In the genomic region with DNA sequence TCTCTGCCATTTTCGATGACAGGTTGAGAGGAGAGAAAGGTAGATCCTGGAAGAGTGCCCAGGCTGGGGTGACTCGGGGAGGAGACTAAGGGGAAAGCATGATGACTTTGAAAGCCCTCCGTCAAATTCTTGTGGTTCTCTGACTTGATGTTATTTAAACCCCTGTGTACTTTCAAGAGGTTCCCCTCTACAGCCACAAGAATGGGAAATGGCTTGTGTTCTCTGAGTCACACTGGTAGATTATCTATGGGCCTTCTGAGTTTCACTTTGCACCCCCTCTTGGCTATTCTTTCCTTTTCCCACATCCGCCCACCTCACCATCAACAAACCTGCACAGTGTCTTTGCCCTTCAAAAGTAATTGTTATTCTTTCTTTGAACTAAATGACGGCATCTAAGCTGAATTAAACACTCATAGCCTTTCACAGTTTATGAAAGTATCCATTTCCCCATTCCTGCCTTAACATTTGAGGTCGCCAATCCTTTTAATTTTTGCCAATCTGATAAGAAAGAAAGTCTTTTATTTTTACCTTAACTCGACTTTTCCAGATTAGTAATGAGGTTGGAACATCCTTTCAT, we compare ENCODE assay signal across 1 cellular context.
TF ChIP-seq lines count a peak whose summit lies in the region.

No MANE protein-coding gene starts in this region.

TF ChIP-seq in GM12878, 131 proteins besides CTCF, POLR2A, EP300 and RAD21 (continued from another document and continues in another):
- TF ChIP-seq, protein P1, sequence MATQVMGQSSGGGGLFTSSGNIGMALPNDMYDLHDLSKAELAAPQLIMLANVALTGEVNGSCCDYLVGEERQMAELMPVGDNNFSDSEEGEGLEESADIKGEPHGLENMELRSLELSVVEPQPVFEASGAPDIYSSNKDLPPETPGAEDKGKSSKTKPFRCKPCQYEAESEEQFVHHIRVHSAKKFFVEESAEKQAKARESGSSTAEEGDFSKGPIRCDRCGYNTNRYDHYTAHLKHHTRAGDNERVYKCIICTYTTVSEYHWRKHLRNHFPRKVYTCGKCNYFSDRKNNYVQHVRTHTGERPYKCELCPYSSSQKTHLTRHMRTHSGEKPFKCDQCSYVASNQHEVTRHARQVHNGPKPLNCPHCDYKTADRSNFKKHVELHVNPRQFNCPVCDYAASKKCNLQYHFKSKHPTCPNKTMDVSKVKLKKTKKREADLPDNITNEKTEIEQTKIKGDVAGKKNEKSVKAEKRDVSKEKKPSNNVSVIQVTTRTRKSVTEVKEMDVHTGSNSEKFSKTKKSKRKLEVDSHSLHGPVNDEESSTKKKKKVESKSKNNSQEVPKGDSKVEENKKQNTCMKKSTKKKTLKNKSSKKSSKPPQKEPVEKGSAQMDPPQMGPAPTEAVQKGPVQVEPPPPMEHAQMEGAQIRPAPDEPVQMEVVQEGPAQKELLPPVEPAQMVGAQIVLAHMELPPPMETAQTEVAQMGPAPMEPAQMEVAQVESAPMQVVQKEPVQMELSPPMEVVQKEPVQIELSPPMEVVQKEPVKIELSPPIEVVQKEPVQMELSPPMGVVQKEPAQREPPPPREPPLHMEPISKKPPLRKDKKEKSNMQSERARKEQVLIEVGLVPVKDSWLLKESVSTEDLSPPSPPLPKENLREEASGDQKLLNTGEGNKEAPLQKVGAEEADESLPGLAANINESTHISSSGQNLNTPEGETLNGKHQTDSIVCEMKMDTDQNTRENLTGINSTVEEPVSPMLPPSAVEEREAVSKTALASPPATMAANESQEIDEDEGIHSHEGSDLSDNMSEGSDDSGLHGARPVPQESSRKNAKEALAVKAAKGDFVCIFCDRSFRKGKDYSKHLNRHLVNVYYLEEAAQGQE (IDR thresholded peaks at IDR 0.05; ENCODE audit: low read depth, low read length): no peak
- TF ChIP-seq SPI1 (IDR thresholded peaks at IDR 0.05; ENCODE audit: borderline replicate concordance, insufficient read depth, low read depth, low read length) (peak; percentile 86), SMARCA5 (IDR thresholded peaks at IDR 0.05) (no peak), POU2F2 (IDR thresholded peaks at IDR 0.05; ENCODE audit: borderline replicate concordance, low read depth, low read length) (peak; percentile 83), CREB1 (IDR thresholded peaks at IDR 0.05; ENCODE audit: low read depth) (peak; percentile 58; the same call in 1 of the 2 replicates), NFXL1 (IDR thresholded peaks at IDR 0.05; ENCODE audit: borderline replicate concordance) (no peak), BMI1 (IDR thresholded peaks at IDR 0.05; ENCODE audit: borderline replicate concordance) (peak; percentile 81; the same call in 1 of the 2 replicates), RAD51 (IDR thresholded peaks at IDR 0.05) (peak; percentile 63; the same call in 1 of the 2 replicates), ATF7 (IDR thresholded peaks at IDR 0.05; ENCODE audit: low read depth) (peak; percentile 97), RBBP5 (conservative IDR thresholded peaks at IDR 0.05) (no peak), PML (IDR thresholded peaks at IDR 0.05; ENCODE audit: low read length) (0 out of 2 replicates have a peak, but pooled peaks have one; percentile 61), MTA2 (IDR thresholded peaks at IDR 0.05; ENCODE audit: low read depth) (peak; percentile 98), ZBED1 (IDR thresholded peaks at IDR 0.05; ENCODE audit: borderline replicate concordance) (peak; percentile 94), CBX5 (IDR thresholded peaks at IDR 0.05; ENCODE audit: low read depth) (peak; percentile 92; the same call in 1 of the 2 replicates), SMAD1 (IDR thresholded peaks at IDR 0.05; ENCODE audit: low read depth, partially characterized antibody) (peak; percentile 47), CREM (IDR thresholded peaks at IDR 0.05; ENCODE audit: low read depth) (peak; percentile 83), HDAC6 (IDR thresholded peaks at IDR 0.05; ENCODE audit: unreplicated experiment) (no peak), ZNF384 (IDR thresholded peaks at IDR 0.05; ENCODE audit: borderline replicate concordance, low read depth, low read length) (no peak)
- TF ChIP-seq, protein P2, sequence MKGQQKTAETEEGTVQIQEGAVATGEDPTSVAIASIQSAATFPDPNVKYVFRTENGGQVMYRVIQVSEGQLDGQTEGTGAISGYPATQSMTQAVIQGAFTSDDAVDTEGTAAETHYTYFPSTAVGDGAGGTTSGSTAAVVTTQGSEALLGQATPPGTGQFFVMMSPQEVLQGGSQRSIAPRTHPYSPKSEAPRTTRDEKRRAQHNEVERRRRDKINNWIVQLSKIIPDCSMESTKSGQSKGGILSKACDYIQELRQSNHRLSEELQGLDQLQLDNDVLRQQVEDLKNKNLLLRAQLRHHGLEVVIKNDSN (IDR thresholded peaks at IDR 0.05; ENCODE audit: borderline replicate concordance, extremely low read length, insufficient read depth, low read depth, low read length): no peak
- TF ChIP-seq, protein P3, sequence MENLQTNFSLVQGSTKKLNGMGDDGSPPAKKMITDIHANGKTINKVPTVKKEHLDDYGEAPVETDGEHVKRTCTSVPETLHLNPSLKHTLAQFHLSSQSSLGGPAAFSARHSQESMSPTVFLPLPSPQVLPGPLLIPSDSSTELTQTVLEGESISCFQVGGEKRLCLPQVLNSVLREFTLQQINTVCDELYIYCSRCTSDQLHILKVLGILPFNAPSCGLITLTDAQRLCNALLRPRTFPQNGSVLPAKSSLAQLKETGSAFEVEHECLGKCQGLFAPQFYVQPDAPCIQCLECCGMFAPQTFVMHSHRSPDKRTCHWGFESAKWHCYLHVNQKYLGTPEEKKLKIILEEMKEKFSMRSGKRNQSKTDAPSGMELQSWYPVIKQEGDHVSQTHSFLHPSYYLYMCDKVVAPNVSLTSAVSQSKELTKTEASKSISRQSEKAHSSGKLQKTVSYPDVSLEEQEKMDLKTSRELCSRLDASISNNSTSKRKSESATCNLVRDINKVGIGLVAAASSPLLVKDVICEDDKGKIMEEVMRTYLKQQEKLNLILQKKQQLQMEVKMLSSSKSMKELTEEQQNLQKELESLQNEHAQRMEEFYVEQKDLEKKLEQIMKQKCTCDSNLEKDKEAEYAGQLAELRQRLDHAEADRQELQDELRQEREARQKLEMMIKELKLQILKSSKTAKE (IDR thresholded peaks at IDR 0.05; ENCODE audit: low read depth, poor library complexity, severe bottlenecking): peak; percentile 92
- TF ChIP-seq, protein P4, sequence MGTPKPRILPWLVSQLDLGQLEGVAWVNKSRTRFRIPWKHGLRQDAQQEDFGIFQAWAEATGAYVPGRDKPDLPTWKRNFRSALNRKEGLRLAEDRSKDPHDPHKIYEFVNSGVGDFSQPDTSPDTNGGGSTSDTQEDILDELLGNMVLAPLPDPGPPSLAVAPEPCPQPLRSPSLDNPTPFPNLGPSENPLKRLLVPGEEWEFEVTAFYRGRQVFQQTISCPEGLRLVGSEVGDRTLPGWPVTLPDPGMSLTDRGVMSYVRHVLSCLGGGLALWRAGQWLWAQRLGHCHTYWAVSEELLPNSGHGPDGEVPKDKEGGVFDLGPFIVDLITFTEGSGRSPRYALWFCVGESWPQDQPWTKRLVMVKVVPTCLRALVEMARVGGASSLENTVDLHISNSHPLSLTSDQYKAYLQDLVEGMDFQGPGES (IDR thresholded peaks at IDR 0.05): no peak
- TF ChIP-seq, protein P5, sequence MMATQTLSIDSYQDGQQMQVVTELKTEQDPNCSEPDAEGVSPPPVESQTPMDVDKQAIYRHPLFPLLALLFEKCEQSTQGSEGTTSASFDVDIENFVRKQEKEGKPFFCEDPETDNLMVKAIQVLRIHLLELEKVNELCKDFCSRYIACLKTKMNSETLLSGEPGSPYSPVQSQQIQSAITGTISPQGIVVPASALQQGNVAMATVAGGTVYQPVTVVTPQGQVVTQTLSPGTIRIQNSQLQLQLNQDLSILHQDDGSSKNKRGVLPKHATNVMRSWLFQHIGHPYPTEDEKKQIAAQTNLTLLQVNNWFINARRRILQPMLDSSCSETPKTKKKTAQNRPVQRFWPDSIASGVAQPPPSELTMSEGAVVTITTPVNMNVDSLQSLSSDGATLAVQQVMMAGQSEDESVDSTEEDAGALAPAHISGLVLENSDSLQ (IDR thresholded peaks at IDR 0.05): no peak
- TF ChIP-seq, protein P6, sequence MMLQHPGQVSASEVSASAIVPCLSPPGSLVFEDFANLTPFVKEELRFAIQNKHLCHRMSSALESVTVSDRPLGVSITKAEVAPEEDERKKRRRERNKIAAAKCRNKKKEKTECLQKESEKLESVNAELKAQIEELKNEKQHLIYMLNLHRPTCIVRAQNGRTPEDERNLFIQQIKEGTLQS (IDR thresholded peaks at IDR 0.05; ENCODE audit: borderline replicate concordance, extremely low read depth, low read depth, low read length): no peak
- TF ChIP-seq, protein P7, sequence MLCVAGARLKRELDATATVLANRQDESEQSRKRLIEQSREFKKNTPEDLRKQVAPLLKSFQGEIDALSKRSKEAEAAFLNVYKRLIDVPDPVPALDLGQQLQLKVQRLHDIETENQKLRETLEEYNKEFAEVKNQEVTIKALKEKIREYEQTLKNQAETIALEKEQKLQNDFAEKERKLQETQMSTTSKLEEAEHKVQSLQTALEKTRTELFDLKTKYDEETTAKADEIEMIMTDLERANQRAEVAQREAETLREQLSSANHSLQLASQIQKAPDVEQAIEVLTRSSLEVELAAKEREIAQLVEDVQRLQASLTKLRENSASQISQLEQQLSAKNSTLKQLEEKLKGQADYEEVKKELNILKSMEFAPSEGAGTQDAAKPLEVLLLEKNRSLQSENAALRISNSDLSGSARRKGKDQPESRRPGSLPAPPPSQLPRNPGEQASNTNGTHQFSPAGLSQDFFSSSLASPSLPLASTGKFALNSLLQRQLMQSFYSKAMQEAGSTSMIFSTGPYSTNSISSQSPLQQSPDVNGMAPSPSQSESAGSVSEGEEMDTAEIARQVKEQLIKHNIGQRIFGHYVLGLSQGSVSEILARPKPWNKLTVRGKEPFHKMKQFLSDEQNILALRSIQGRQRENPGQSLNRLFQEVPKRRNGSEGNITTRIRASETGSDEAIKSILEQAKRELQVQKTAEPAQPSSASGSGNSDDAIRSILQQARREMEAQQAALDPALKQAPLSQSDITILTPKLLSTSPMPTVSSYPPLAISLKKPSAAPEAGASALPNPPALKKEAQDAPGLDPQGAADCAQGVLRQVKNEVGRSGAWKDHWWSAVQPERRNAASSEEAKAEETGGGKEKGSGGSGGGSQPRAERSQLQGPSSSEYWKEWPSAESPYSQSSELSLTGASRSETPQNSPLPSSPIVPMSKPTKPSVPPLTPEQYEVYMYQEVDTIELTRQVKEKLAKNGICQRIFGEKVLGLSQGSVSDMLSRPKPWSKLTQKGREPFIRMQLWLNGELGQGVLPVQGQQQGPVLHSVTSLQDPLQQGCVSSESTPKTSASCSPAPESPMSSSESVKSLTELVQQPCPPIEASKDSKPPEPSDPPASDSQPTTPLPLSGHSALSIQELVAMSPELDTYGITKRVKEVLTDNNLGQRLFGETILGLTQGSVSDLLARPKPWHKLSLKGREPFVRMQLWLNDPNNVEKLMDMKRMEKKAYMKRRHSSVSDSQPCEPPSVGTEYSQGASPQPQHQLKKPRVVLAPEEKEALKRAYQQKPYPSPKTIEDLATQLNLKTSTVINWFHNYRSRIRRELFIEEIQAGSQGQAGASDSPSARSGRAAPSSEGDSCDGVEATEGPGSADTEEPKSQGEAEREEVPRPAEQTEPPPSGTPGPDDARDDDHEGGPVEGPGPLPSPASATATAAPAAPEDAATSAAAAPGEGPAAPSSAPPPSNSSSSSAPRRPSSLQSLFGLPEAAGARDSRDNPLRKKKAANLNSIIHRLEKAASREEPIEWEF (IDR thresholded peaks at IDR 0.05; ENCODE audit: insufficient replicate concordance, low read depth, low read length): no peak
- TF ChIP-seq, protein P8, sequence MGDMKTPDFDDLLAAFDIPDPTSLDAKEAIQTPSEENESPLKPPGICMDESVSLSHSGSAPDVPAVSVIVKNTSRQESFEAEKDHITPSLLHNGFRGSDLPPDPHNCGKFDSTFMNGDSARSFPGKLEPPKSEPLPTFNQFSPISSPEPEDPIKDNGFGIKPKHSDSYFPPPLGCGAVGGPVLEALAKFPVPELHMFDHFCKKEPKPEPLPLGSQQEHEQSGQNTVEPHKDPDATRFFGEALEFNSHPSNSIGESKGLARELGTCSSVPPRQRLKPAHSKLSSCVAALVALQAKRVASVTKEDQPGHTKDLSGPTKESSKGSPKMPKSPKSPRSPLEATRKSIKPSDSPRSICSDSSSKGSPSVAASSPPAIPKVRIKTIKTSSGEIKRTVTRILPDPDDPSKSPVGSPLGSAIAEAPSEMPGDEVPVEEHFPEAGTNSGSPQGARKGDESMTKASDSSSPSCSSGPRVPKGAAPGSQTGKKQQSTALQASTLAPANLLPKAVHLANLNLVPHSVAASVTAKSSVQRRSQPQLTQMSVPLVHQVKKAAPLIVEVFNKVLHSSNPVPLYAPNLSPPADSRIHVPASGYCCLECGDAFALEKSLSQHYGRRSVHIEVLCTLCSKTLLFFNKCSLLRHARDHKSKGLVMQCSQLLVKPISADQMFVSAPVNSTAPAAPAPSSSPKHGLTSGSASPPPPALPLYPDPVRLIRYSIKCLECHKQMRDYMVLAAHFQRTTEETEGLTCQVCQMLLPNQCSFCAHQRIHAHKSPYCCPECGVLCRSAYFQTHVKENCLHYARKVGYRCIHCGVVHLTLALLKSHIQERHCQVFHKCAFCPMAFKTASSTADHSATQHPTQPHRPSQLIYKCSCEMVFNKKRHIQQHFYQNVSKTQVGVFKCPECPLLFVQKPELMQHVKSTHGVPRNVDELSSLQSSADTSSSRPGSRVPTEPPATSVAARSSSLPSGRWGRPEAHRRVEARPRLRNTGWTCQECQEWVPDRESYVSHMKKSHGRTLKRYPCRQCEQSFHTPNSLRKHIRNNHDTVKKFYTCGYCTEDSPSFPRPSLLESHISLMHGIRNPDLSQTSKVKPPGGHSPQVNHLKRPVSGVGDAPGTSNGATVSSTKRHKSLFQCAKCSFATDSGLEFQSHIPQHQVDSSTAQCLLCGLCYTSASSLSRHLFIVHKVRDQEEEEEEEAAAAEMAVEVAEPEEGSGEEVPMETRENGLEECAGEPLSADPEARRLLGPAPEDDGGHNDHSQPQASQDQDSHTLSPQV (IDR thresholded peaks at IDR 0.05): no peak
- TF ChIP-seq, protein P9, sequence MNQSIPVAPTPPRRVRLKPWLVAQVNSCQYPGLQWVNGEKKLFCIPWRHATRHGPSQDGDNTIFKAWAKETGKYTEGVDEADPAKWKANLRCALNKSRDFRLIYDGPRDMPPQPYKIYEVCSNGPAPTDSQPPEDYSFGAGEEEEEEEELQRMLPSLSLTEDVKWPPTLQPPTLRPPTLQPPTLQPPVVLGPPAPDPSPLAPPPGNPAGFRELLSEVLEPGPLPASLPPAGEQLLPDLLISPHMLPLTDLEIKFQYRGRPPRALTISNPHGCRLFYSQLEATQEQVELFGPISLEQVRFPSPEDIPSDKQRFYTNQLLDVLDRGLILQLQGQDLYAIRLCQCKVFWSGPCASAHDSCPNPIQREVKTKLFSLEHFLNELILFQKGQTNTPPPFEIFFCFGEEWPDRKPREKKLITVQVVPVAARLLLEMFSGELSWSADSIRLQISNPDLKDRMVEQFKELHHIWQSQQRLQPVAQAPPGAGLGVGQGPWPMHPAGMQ (IDR thresholded peaks at IDR 0.05; ENCODE audit: borderline replicate concordance): no peak
- TF ChIP-seq, protein P10, sequence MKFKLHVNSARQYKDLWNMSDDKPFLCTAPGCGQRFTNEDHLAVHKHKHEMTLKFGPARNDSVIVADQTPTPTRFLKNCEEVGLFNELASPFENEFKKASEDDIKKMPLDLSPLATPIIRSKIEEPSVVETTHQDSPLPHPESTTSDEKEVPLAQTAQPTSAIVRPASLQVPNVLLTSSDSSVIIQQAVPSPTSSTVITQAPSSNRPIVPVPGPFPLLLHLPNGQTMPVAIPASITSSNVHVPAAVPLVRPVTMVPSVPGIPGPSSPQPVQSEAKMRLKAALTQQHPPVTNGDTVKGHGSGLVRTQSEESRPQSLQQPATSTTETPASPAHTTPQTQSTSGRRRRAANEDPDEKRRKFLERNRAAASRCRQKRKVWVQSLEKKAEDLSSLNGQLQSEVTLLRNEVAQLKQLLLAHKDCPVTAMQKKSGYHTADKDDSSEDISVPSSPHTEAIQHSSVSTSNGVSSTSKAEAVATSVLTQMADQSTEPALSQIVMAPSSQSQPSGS (IDR thresholded peaks at IDR 0.05; ENCODE audit: low read length): peak; percentile 91
